Comparison of ENCODE assay signal across 2 cellular contexts in genomic region chr6:89783293-89783692, GRCh38.
A peak's percentile ranks its signal among the peaks of the same experiment; 100 is the strongest.
TF ChIP-seq lines count a peak whose summit lies in the region.
"Not testable (repeated sequence)": the region's sequence is repeated elsewhere in the genome, so short reads cannot be mapped to it uniquely, and the experiment has no call there.

No MANE protein-coding gene starts in this region.

TF ChIP-seq in K562, 482 proteins besides CTCF, POLR2A, EP300 and RAD21:
- TF ChIP-seq ZNF766 (CRISPR knock-in tag; conservative IDR thresholded peaks at IDR 0.05), result 0 out of 2 replicates have a peak, but pooled peaks have one; percentile 53
- peak; percentile 71; the same call in 1 of the 2 replicates for TF ChIP-seq SOX6 (IDR thresholded peaks at IDR 0.05)
- TF ChIP-seq SMARCE1 (IDR thresholded peaks at IDR 0.05), result peak; percentile 46; the same call in 1 of the 2 replicates
- TF ChIP-seq TRIM24 (IDR thresholded peaks at IDR 0.05), result 0 out of 4 replicates have a peak, but pooled peaks of 1 of the 2 experiments have one; percentile 10
- peak; percentile 91; the same call in 1 of the 2 replicates for TF ChIP-seq ZNF445 (CRISPR knock-in tag; IDR thresholded peaks at IDR 0.05; ENCODE audit: low read depth)

TF ChIP-seq in HepG2, 621 proteins besides CTCF, POLR2A, EP300 and RAD21:
- peak; percentile 26; the same call in 1 of the 2 replicates for TF ChIP-seq HNF4A (CRISPR knock-in tag; IDR thresholded peaks at IDR 0.05)
- not testable (repeated sequence) for TF ChIP-seq SOX6 (IDR thresholded peaks at IDR 0.05); HNF4G (CRISPR knock-in tag; IDR thresholded peaks at IDR 0.05; ENCODE audit: borderline replicate concordance, low read depth)
- TF ChIP-seq SOX6 (CRISPR knock-in tag; IDR thresholded peaks at IDR 0.05), result 0 out of 2 replicates have a peak, but pooled peaks have one; percentile 15
- TF ChIP-seq ZNF614 (CRISPR knock-in tag; IDR thresholded peaks at IDR 0.05; ENCODE audit: borderline replicate concordance), result peak; percentile 73; the same call in 1 of the 2 replicates
- 0 out of 2 replicates have a peak, but pooled peaks have one; percentile 15 for TF ChIP-seq HNF4G (IDR thresholded peaks at IDR 0.05; ENCODE audit: borderline replicate concordance, low read depth, low read length)
